In genomic region chr3:149552700-149553099, GRCh38 we compare ENCODE assay signal across 22 cellular contexts.
DNase-seq lines count a peak whose midpoint lies in the region; ATAC-seq and TF ChIP-seq lines count a peak whose summit lies in the region.
"Had no signal": no experiment of that assay in that cellular context is flagged by ENCODE, and none has a peak within 500 bp of the region (broad histone marks: within the 10 kb centered on the region; RNA-seq: fewer than 3 reads in every experiment).

No MANE protein-coding gene starts in this region.

- peaks cover 0 to 71% (median 38%) of the 10 kb centered on the region in 12 donors for H3K4me1 ChIP-seq in heart left ventricle
- peaks cover 0 to 47% of the 10 kb centered on the region in 2 donors for H3K4me1 ChIP-seq in right atrium auricular region
- H3K4me1 ChIP-seq in sigmoid colon = peaks cover 0 to 89% (median 78%) of the 10 kb centered on the region in 4 donors
- H3K4me1 ChIP-seq in spleen = peaks cover 5 to 18% (median 13%) of the 10 kb centered on the region in 6 donors

- no peak for TF ChIP-seq EP300 in sigmoid colon (IDR thresholded peaks at IDR 0.05)

- H3K27me3 ChIP-seq in heart left ventricle (no peaks in the 10 kb centered on the region), right atrium auricular region (no peaks in the 10 kb centered on the region), sigmoid colon (no peaks in the 10 kb centered on the region), spleen (replicated peaks in 1 of 7) (no peaks in the 10 kb centered on the region)
- H3K27me3 ChIP-seq: BLaER1 had no signal

- ATAC-seq in heart left ventricle = no peak
- ATAC-seq in GM21717 (IDR thresholded peaks at IDR 0.05; ENCODE audit: unreplicated experiment) = no peak
- ATAC-seq: activated CD4-positive, alpha-beta T cell treated with anti-CD3 and anti-CD28 coated beads for 36 hours had no signal

- TF ChIP-seq POLR2A in heart left ventricle (IDR thresholded peaks at IDR 0.05) (no peak), sigmoid colon (IDR thresholded peaks at IDR 0.05) (no peak), spleen (IDR thresholded peaks at IDR 0.05) (no peak)

- no peak overlapping the region for H3K4me3 ChIP-seq in heart left ventricle
- no peak overlapping the region for H3K4me3 ChIP-seq in right atrium auricular region
- no peak overlapping the region for H3K4me3 ChIP-seq in fibroblast of villous mesenchyme (ENCODE audit: low read depth, low read length)
- H3K4me3 ChIP-seq in sigmoid colon = no peak overlapping the region
- no peak overlapping the region for H3K4me3 ChIP-seq in spleen
- H3K4me3 ChIP-seq: BLaER1 had no signal

- no peak for DNase-seq in heart left ventricle
- DNase-seq in right atrium auricular region (ENCODE audit: low spot score) = no peak
- peak; percentile 35 for DNase-seq in fibroblast of villous mesenchyme (ENCODE audit: low read depth)
- DNase-seq in sigmoid colon = no peak
- DNase-seq in stimulated activated CD4-positive, alpha-beta T cell treated with anti-CD3 and anti-CD28 coated beads, Interleukin-15, amount 100 ng/mL, for 24 hours = no peak
- DNase-seq in spleen = no peak
- DNase-seq in amygdala (lab: John Stamatoyannopoulos, UW) = no peak
- DNase-seq: activated CD4-positive, alpha-beta T cell treated with anti-CD3 and anti-CD28 coated beads for 36 hours; activated effector memory CD4-positive, alpha-beta T cell treated with anti-CD3 and anti-CD28 coated beads, Interleukin-2, amount 50 U/mL, for 16 hours; effector CD4-positive, alpha-beta T cell; EL; GOT3; NCI-H1092; NCI-H2081 treated with DMSO at 0.1 percent for 48 hours; NCI-H510A treated with DMSO at 0.1 percent for 48 hours; posterior cingulate gyrus; stimulated activated CD8-positive, alpha-beta memory T cell treated with anti-CD3 and anti-CD28 coated beads, Interleukin-4, amount 100 ng/mL, for 48 hours; SW 1271 had no signal

- peak overlapping the region in 9 of 12 donors; percentile 22 to 81 (median 60) for H3K27ac ChIP-seq in heart left ventricle
- peak overlapping the region in 1 of 2 donors; percentile 60 for H3K27ac ChIP-seq in right atrium auricular region
- H3K27ac ChIP-seq in sigmoid colon = peak overlapping the region; percentile 63 to 85 (median 70)
- no peak overlapping the region for H3K27ac ChIP-seq in spleen
- H3K27ac ChIP-seq: BLaER1, KMS-11, RWPE1 had no signal

- TF ChIP-seq CTCF in heart left ventricle (IDR thresholded peaks at IDR 0.05) = no peak
- no peak for TF ChIP-seq CTCF in right atrium auricular region (IDR thresholded peaks at IDR 0.05)
- TF ChIP-seq CTCF in fibroblast of villous mesenchyme (IDR thresholded peaks at IDR 0.05; ENCODE audit: insufficient read depth, low read depth, low read length) = no peak
- no peak for TF ChIP-seq CTCF in sigmoid colon (IDR thresholded peaks at IDR 0.05)
- no peak for TF ChIP-seq CTCF in spleen (IDR thresholded peaks at IDR 0.05 in 8 of 11, conservative IDR thresholded peaks at IDR 0.05 in 3 of 11)

- 81 to 84% (median 82%) methylated on average over 2 of the region's 2 CpGs for WGBS in heart left ventricle, 4 donors
- WGBS in sigmoid colon, 2 donors = 78 to 84% methylated on average over 2 of the region's 2 CpGs
- WGBS in spleen, 5 donors = 76 to 94% (median 79%) methylated on average over 2 of the region's 2 CpGs

- H3K9me3 ChIP-seq in heart left ventricle (no peaks in the 10 kb centered on the region), right atrium auricular region (no peaks in the 10 kb centered on the region), sigmoid colon (no peaks in the 10 kb centered on the region), spleen (no peaks in the 10 kb centered on the region)
- H3K9me3 ChIP-seq: BLaER1 had no signal

- H3K36me3 ChIP-seq in heart left ventricle (peaks cover 0 to 3% (median 0%) of the 10 kb centered on the region in 9 donors), right atrium auricular region (no peaks in the 10 kb centered on the region), sigmoid colon (no peaks in the 10 kb centered on the region), spleen (no peaks in the 10 kb centered on the region)
- H3K36me3 ChIP-seq: BLaER1 had no signal

- intact Hi-C loops in heart left ventricle (cut with DNase I) = no loop called here
- intact Hi-C loops in sigmoid colon (cut with DNase I) = no loop called here
- intact Hi-C loops in spleen (cut with DNase I; ENCODE audit: low total_unique reads) = no loop called here

Comparison
In these comparisons a context has a peak if more than half of its experiments do, and no peak if none do; other contexts are left out.
1. H3K27ac ChIP-seq: peak in heart left ventricle (9 of 12) and sigmoid colon (4 of 4); none in spleen (0 of 8).